8 cellular contexts compared by ENCODE assay signal in the genomic region with DNA sequence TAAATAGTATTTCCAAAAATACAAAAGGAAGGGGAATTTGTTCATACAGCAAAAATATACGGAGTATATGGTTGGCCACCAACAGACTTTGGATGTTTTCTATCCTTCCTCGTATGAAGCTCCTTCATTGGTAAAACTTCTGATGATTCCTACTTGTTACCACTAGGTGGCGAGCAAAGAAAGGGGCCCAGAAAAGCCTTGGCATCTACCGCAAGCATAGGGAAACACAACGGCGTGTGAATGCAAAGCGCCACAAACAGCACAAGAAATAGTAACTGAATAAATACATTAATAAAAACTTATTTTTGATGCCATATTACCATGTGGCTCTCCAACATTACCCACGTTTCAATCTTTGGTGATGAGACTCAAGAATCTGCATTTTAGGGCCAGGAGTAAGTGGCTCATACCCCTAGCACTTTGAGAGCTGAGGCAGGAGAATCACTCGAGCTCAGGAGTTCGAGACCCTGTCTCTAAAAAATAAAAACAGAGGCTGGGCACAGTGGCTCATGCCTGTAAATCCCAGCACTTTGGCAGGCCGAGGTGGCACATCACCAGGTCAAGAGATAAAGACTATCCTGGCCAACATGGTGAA. TPM values are rescaled to one million over a fixed set of nuclear protein-coding genes. Genes with fewer than 3 reads are reported as not detected.
DNase-seq lines count a peak whose midpoint lies in the region; ATAC-seq and TF ChIP-seq lines count a peak whose summit lies in the region.

No MANE protein-coding gene starts in this region.

- peak; percentile 28 to 52 (median 45) for DNase-seq in CD4-positive, alpha-beta T cell
- DNase-seq in HPDE6-E6E7 (ENCODE audit: extremely low spot score) (peak; percentile 51), NCI-H82 treated with DMSO at 0.1 percent for 48 hours (lab: John Stamatoyannopoulos, UW; ENCODE audit: unreplicated experiment) (peak; percentile 77), endodermal cell (peak; percentile 86), mesenchymal stem cell (peak; percentile 87)
- DNase-seq in activated CD4-positive, alpha-beta memory T cell treated with anti-CD3 and anti-CD28 coated beads, Interleukin-2, amount 10 ng/mL, durations not matched to agents 7 days and 5 days, result peak; percentile 65
- DNase-seq in stimulated activated naive B cell treated with anti-CD40 and anti-IgM and Interleukin-4, amounts not matched to agents 10 μg/mL and 1 μg/mL and 100 μg/mL, for 72 hours, result peak; percentile 29

- H3K36me3 Mint-ChIP-seq in CD4-positive, alpha-beta T cell (ENCODE audit: low read depth), result peaks cover 57% of the 10 kb centered on the region
- H3K36me3 Mint-ChIP-seq in activated CD4-positive, alpha-beta memory T cell treated with anti-CD3 and anti-CD28 coated beads, Interleukin-2, amount 10 ng/mL, durations not matched to agents 7 days and 5 days (ENCODE audit: low read depth), result peaks cover 42% of the 10 kb centered on the region
- H3K36me3 Mint-ChIP-seq in endodermal cell (ENCODE audit: low read depth), result peaks cover 45% of the 10 kb centered on the region
- peaks cover 31 to 39% of the 10 kb centered on the region in 2 donors for H3K36me3 Mint-ChIP-seq in stimulated activated naive B cell treated with anti-CD40 and anti-IgM and Interleukin-4, amounts not matched to agents 10 μg/mL and 1 μg/mL and 100 μg/mL, for 72 hours

- no peak overlapping the region for H3K18ac ChIP-seq in mesenchymal stem cell (ENCODE audit: low read depth in 1 of 2, low read length in 2 of 2)

- H3K23ac ChIP-seq in mesenchymal stem cell (ENCODE audit: low read length in 2 of 2), result no peak overlapping the region

- no peak overlapping the region for H2BK5ac ChIP-seq in mesenchymal stem cell (ENCODE audit: low read depth, low read length, poor library complexity, severe bottlenecking)

- POLR2A ChIA-PET in CD4-positive, alpha-beta T cell (lab: Charles Lee), result interaction anchor here (0.6 to 6.7 kb wide), 19 partner anchors 9 to 351 kb away, joined by 3 to 98 read pairs (median 5); a partner anchor contains a TSS
- POLR2A ChIA-PET in activated CD4-positive, alpha-beta memory T cell treated with anti-CD3 and anti-CD28 coated beads, Interleukin-2, amount 10 ng/mL, durations not matched to agents 7 days and 5 days (lab: Charles Lee), result interaction anchor here (0.8 to 2.5 kb wide), 13 partner anchors 9 to 283 kb away, joined by 3 to 22 read pairs (median 6); a partner anchor contains a TSS

- no peaks in the 10 kb centered on the region for H3K4me1 ChIP-seq in endodermal cell (ENCODE audit: control insufficient read depth, insufficient read depth, low read length)
- H3K4me1 ChIP-seq in mesenchymal stem cell (ENCODE audit: control insufficient read depth, insufficient read depth, low read depth, low read length), result peaks cover 12% of the 10 kb centered on the region

- H2BK120ac ChIP-seq in mesenchymal stem cell (ENCODE audit: low read depth, low read length), result no peak overlapping the region

- CTCF ChIA-PET in CD4-positive, alpha-beta T cell (lab: Charles Lee), result interaction anchor here (0.6 to 2.8 kb wide), 44 partner anchors 9 to 284 kb away, joined by 3 to 67 read pairs (median 4); a partner anchor contains a TSS
- CTCF ChIA-PET in activated CD4-positive, alpha-beta memory T cell treated with anti-CD3 and anti-CD28 coated beads, Interleukin-2, amount 10 ng/mL, durations not matched to agents 7 days and 5 days (lab: Charles Lee), result interaction anchor here (0.6 to 4.3 kb wide), 49 partner anchors 9 to 432 kb away, joined by 3 to 69 read pairs (median 5); a partner anchor contains a TSS

- no peaks in the 10 kb centered on the region for H3K9me3 ChIP-seq in CD4-positive, alpha-beta T cell (ENCODE audit: control insufficient read depth, low read length)
- no peaks in the 10 kb centered on the region for H3K9me3 ChIP-seq in endodermal cell (ENCODE audit: control insufficient read depth, low read length)
- H3K9me3 ChIP-seq in mesenchymal stem cell (ENCODE audit: control insufficient read depth, low read length), result no peaks in the 10 kb centered on the region

- H3K4ac ChIP-seq in mesenchymal stem cell (ENCODE audit: low read depth in 1 of 2, low read length in 2 of 2), result no peak overlapping the region

- no peak overlapping the region for H3K9ac ChIP-seq in endodermal cell (ENCODE audit: extremely low read depth, low read length, poor library complexity, severe bottlenecking)
- peak overlapping the region; percentile 42 for H3K9ac ChIP-seq in mesenchymal stem cell (ENCODE audit: low read length)

- H3K27ac ChIP-seq in CD4-positive, alpha-beta T cell (ENCODE audit: low read depth, low read length), result no peak overlapping the region
- H3K27ac ChIP-seq in endodermal cell (ENCODE audit: low read depth, low read length) (peak overlapping the region; percentile 14), mesenchymal stem cell (ENCODE audit: low read length, poor library complexity, severe bottlenecking) (no peak overlapping the region)

- no peak overlapping the region for H2BK15ac ChIP-seq in mesenchymal stem cell (ENCODE audit: low read depth, poor library complexity, severe bottlenecking)

- H3K27ac Mint-ChIP-seq in CD4-positive, alpha-beta T cell, result peak overlapping the region; percentile 66
- H3K27ac Mint-ChIP-seq in activated CD4-positive, alpha-beta memory T cell treated with anti-CD3 and anti-CD28 coated beads, Interleukin-2, amount 10 ng/mL, durations not matched to agents 7 days and 5 days, result no peak overlapping the region
- H3K27ac Mint-ChIP-seq in endodermal cell, result peak overlapping the region; percentile 36
- no peak overlapping the region for H3K27ac Mint-ChIP-seq in stimulated activated naive B cell treated with anti-CD40 and anti-IgM and Interleukin-4, amounts not matched to agents 10 μg/mL and 1 μg/mL and 100 μg/mL, for 72 hours

- no peak overlapping the region for H2AK5ac ChIP-seq in mesenchymal stem cell (ENCODE audit: low read length, severe bottlenecking)

- peaks cover 76% of the 10 kb centered on the region for H3K4me1 Mint-ChIP-seq in CD4-positive, alpha-beta T cell (ENCODE audit: low read depth)
- H3K4me1 Mint-ChIP-seq in activated CD4-positive, alpha-beta memory T cell treated with anti-CD3 and anti-CD28 coated beads, Interleukin-2, amount 10 ng/mL, durations not matched to agents 7 days and 5 days, result peaks cover 68% of the 10 kb centered on the region
- H3K4me1 Mint-ChIP-seq in endodermal cell, result peaks cover 12% of the 10 kb centered on the region
- peaks cover 35 to 65% of the 10 kb centered on the region in 2 donors for H3K4me1 Mint-ChIP-seq in stimulated activated naive B cell treated with anti-CD40 and anti-IgM and Interleukin-4, amounts not matched to agents 10 μg/mL and 1 μg/mL and 100 μg/mL, for 72 hours

- no peak overlapping the region for H4K8ac ChIP-seq in mesenchymal stem cell (ENCODE audit: low read length)

- peak; percentile 73 for ATAC-seq in CD4-positive, alpha-beta T cell (ENCODE audit: poor library complexity)
- ATAC-seq in stimulated activated naive B cell treated with anti-CD40 and anti-IgM and Interleukin-4, amounts not matched to agents 10 μg/mL and 1 μg/mL and 100 μg/mL, for 72 hours (replicated peaks), result peak; percentile 62 to 74
- ATAC-seq in GM19035 (IDR thresholded peaks at IDR 0.05; ENCODE audit: unreplicated experiment), result no peak

- peak; percentile 86 for TF ChIP-seq CTCF in CD4-positive, alpha-beta T cell (IDR thresholded peaks at IDR 0.05)
- TF ChIP-seq CTCF in endodermal cell (conservative IDR thresholded peaks at IDR 0.05), result peak; percentile 94

- no peaks in the 10 kb centered on the region for H3K27me3 ChIP-seq in CD4-positive, alpha-beta T cell (ENCODE audit: control insufficient read depth, insufficient read depth, low read length)
- H3K27me3 ChIP-seq in endodermal cell (ENCODE audit: control insufficient read depth, insufficient read depth, low read length, poor library complexity, severe bottlenecking) (no peaks in the 10 kb centered on the region), mesenchymal stem cell (ENCODE audit: control insufficient read depth in 1 of 2, insufficient read depth in 1 of 2, low read length in 2 of 2) (no peaks in the 10 kb centered on the region)

- no peak overlapping the region for H2BK12ac ChIP-seq in mesenchymal stem cell (ENCODE audit: low read length in 2 of 2)

- H3K14ac ChIP-seq in mesenchymal stem cell (ENCODE audit: low read length in 2 of 2), result no peak overlapping the region

- H4K91ac ChIP-seq in mesenchymal stem cell (ENCODE audit: low read length), result no peak overlapping the region

- H3K4me3 Mint-ChIP-seq in CD4-positive, alpha-beta T cell, result peak overlapping the region; percentile 12
- no peak overlapping the region for H3K4me3 Mint-ChIP-seq in activated CD4-positive, alpha-beta memory T cell treated with anti-CD3 and anti-CD28 coated beads, Interleukin-2, amount 10 ng/mL, durations not matched to agents 7 days and 5 days
- no peak overlapping the region for H3K4me3 Mint-ChIP-seq in endodermal cell
- H3K4me3 Mint-ChIP-seq in stimulated activated naive B cell treated with anti-CD40 and anti-IgM and Interleukin-4, amounts not matched to agents 10 μg/mL and 1 μg/mL and 100 μg/mL, for 72 hours, result no peak overlapping the region

- WGBS in endodermal cell (ENCODE audit: insufficient coverage in 1 of 2, insufficient read length in 1 of 2), 2 experiments, result 38 to 39% methylated on average over 7 to 8 of the region's 11 CpGs
- 23% methylated on average over 8 of the region's 11 CpGs for WGBS in mesenchymal stem cell

- H2AFZ ChIP-seq in mesenchymal stem cell (ENCODE audit: low read depth, low read length), result no peak overlapping the region

- no peaks in the 10 kb centered on the region for H3K79me1 ChIP-seq in mesenchymal stem cell (replicated peaks; ENCODE audit: low read length, poor library complexity, severe bottlenecking)

- H3K4me3 ChIP-seq in endodermal cell (ENCODE audit: low read length) (no peak overlapping the region), mesenchymal stem cell (ENCODE audit: insufficient read depth in 1 of 2, low read depth in 1 of 2, low read length in 2 of 2) (no peak overlapping the region)

- no peaks in the 10 kb centered on the region for H3K9me3 Mint-ChIP-seq in CD4-positive, alpha-beta T cell
- H3K9me3 Mint-ChIP-seq in activated CD4-positive, alpha-beta memory T cell treated with anti-CD3 and anti-CD28 coated beads, Interleukin-2, amount 10 ng/mL, durations not matched to agents 7 days and 5 days, result no peaks in the 10 kb centered on the region
- H3K9me3 Mint-ChIP-seq in endodermal cell, result no peaks in the 10 kb centered on the region
- peaks cover 0 to 1% of the 10 kb centered on the region in 2 donors for H3K9me3 Mint-ChIP-seq in stimulated activated naive B cell treated with anti-CD40 and anti-IgM and Interleukin-4, amounts not matched to agents 10 μg/mL and 1 μg/mL and 100 μg/mL, for 72 hours

- H3K4me2 ChIP-seq in mesenchymal stem cell (ENCODE audit: low read length, poor library complexity, severe bottlenecking), result peak overlapping the region; percentile 30

- intact Hi-C loops in CD4-positive, alpha-beta T cell (cut with DNase I, micrococcal nuclease), result loop anchor here (1.0 to 5.0 kb wide), 10 partner anchors 33 to 263 kb away; a partner anchor contains a TSS

- no peaks in the 10 kb centered on the region for H3K27me3 Mint-ChIP-seq in CD4-positive, alpha-beta T cell
- no peaks in the 10 kb centered on the region for H3K27me3 Mint-ChIP-seq in activated CD4-positive, alpha-beta memory T cell treated with anti-CD3 and anti-CD28 coated beads, Interleukin-2, amount 10 ng/mL, durations not matched to agents 7 days and 5 days
- H3K27me3 Mint-ChIP-seq in endodermal cell (ENCODE audit: insufficient read depth), result no peaks in the 10 kb centered on the region
- H3K27me3 Mint-ChIP-seq in stimulated activated naive B cell treated with anti-CD40 and anti-IgM and Interleukin-4, amounts not matched to agents 10 μg/mL and 1 μg/mL and 100 μg/mL, for 72 hours, result no peaks in the 10 kb centered on the region

- H3K36me3 ChIP-seq in endodermal cell (ENCODE audit: control insufficient read depth, insufficient read depth, low read length) (peaks cover 64% of the 10 kb centered on the region), mesenchymal stem cell (ENCODE audit: control insufficient read depth in 1 of 2, insufficient read depth in 2 of 2, low read depth in 1 of 2, low read length in 2 of 2) (peaks cover 21 to 27% of the 10 kb centered on the region in 2 experiments)

RNA-seq across cellular contexts. Expression of a gene that starts 34.5 kb away (rescaled TPM):
- total RNA-seq in CD4-positive, alpha-beta T cell, result 100 to 1,000 TPM; 116 to 133 TPM
- 100 to 1,000 TPM; 352 to 374 TPM for total RNA-seq in activated CD4-positive, alpha-beta memory T cell treated with anti-CD3 and anti-CD28 coated beads, Interleukin-2, amount 10 ng/mL, durations not matched to agents 7 days and 5 days
- total RNA-seq in endodermal cell, result 1,000 to 10,000 TPM; 1,225 to 1,349 TPM
- 1,001 TPM for polyA plus RNA-seq in endodermal cell (2013, experiment 1 of 2)
- polyA plus RNA-seq in endodermal cell (2013, experiment 2 of 2), result 1,057 TPM
- 476 TPM for polyA plus RNA-seq in mesenchymal stem cell (2013, experiment 1 of 2)
- polyA plus RNA-seq in mesenchymal stem cell (2013, experiment 2 of 2), result 478 TPM

Comparison
In these comparisons a context has a peak if more than half of its experiments do, and no peak if none do; other contexts are left out.
1. DNase-seq: peak in every context shown above with its lines; median percentile 87 in mesenchymal stem cell; 86 in endodermal cell; 77 in NCI-H82 treated with DMSO at 0.1 percent for 48 hours; 65 in activated CD4-positive, alpha-beta memory T cell treated with anti-CD3 and anti-CD28 coated beads, Interleukin-2, amount 10 ng/mL, durations not matched to agents 7 days and 5 days; 51 in HPDE6-E6E7; 45 in CD4-positive, alpha-beta T cell; 29 in stimulated activated naive B cell treated with anti-CD40 and anti-IgM and Interleukin-4, amounts not matched to agents 10 μg/mL and 1 μg/mL and 100 μg/mL, for 72 hours.
2. H3K27ac Mint-ChIP-seq: peak in CD4-positive, alpha-beta T cell (single experiment) and endodermal cell (single experiment); none in activated CD4-positive, alpha-beta memory T cell treated with anti-CD3 and anti-CD28 coated beads, Interleukin-2, amount 10 ng/mL, durations not matched to agents 7 days and 5 days (single experiment) and stimulated activated naive B cell treated with anti-CD40 and anti-IgM and Interleukin-4, amounts not matched to agents 10 μg/mL and 1 μg/mL and 100 μg/mL, for 72 hours (single experiment).